ENCODE assay signal across 9 cellular contexts in the genomic region with DNA sequence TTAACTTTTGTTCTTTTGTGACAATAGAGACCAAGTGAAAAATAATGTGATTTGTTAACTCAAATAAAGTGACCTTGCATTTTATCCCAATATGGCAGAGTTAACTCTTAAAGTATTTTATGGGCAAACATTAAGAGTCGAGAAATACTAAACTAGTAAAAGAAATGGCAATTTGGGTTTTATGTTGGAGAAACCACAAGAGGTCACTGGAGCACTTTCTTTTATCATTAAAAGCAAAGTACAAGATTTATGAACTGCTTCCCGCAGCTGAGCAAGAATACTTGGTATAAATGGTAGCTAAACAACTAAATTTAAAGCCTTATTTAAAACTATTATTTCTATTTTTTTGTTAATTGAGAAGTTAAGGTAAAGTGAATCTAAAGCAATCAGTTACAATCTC. TPM values are rescaled to one million over a fixed set of nuclear protein-coding genes. Genes with fewer than 3 reads are reported as not detected.
DNase-seq lines count a peak whose midpoint lies in the region; ATAC-seq, FAIRE-seq and TF ChIP-seq lines count a peak whose summit lies in the region.
"Had no signal": no experiment of that assay in that cellular context is flagged by ENCODE, and none has a peak within 500 bp of the region (broad histone marks: within the 10 kb centered on the region; RNA-seq: fewer than 3 reads in every experiment).

No MANE protein-coding gene starts in this region.

- WGBS in pancreas, 2 donors = 18 to 27% methylated on average over 2 of the region's 2 CpGs

- intact Hi-C loops in pancreas (cut with DNase I) = loop anchor here in 2 of 3 donors (10.0 kb wide), 1 partner anchor 146 kb away; no protein-coding TSS in a partner anchor

- no peaks in the 10 kb centered on the region for H3K36me3 ChIP-seq in pancreas

- peak; percentile 80 for FAIRE-seq in G401.6 (lab: Jason Lieb, UNC)
- FAIRE-seq in endometrium (lab: Jason Lieb, UNC) = peak; percentile 53
- FAIRE-seq in pancreas (lab: Jason Lieb, UNC) = peak; percentile 60

- ATAC-seq in pancreas (peak in 3 of 4 donors; percentile 49 to 67 (median 59)), HG02798 (IDR thresholded peaks at IDR 0.05; ENCODE audit: poor library complexity, unreplicated experiment) (no peak), HG03196 (IDR thresholded peaks at IDR 0.05; ENCODE audit: unreplicated experiment) (no peak)
- ATAC-seq: left ventricle myocardium superior had no signal

- DNase-seq in NCI-H1105 (lab: John Stamatoyannopoulos, UW) (peak; percentile 13), pancreas (no peak), T-helper 9 cell (no peak)
- DNase-seq in stimulated activated CD4-positive, alpha-beta T cell treated with anti-CD3 and anti-CD28 coated beads, Interleukin-4, amount 100 ng/mL, for 24 hours = no peak
- DNase-seq: left ventricle myocardium superior had no signal

- no peaks in the 10 kb centered on the region for H3K4me1 ChIP-seq in pancreas

- peak in 1 of 4 donors; percentile 21 for TF ChIP-seq CTCF in pancreas (IDR thresholded peaks at IDR 0.05)

- no peak overlapping the region for H3K4me3 ChIP-seq in pancreas

- H3K27me3 ChIP-seq in pancreas = no peaks in the 10 kb centered on the region

- H3K9me3 ChIP-seq in pancreas = no peaks in the 10 kb centered on the region

- no peak overlapping the region for H3K27ac ChIP-seq in pancreas

RNA-seq across cellular contexts. Expression of gene MCM9, which starts 33.5 kb away (rescaled TPM):
- total RNA-seq in pancreas = 10 to 100 TPM in 2 of 6 donors, 1 to 10 TPM in 4; 7.5 to 14.4 (median 8.9) TPM
- 1 to 10 TPM; 5.0 to 5.9 TPM for polyA plus RNA-seq in pancreas

Comparison
In these comparisons a context has a peak if more than half of its experiments do, and no peak if none do; other contexts are left out.
1. ATAC-seq: peak in pancreas (3 of 4); none in HG02798 (single experiment) and HG03196 (single experiment).